In genomic region chr20:3889489-3890409, GRCh38 we compare ENCODE assay signal across 1 cellular context.
TF ChIP-seq lines count a peak whose summit lies in the region.

No MANE protein-coding gene starts in this region.

TF ChIP-seq in K562, 482 proteins besides CTCF, POLR2A, EP300 and RAD21 (continued from another document and continues in another):
- TF ChIP-seq CHD7 (IDR thresholded peaks at IDR 0.05; ENCODE audit: low read depth, low read length) = no peak
- no peak for TF ChIP-seq KDM2B (CRISPR knock-in tag; IDR thresholded peaks at IDR 0.05)
- no peak for TF ChIP-seq BCOR (IDR thresholded peaks at IDR 0.05)
- TF ChIP-seq VEZF1 (CRISPR knock-in tag; IDR thresholded peaks at IDR 0.05) = no peak; the same call in 1 of the 2 replicates
- TF ChIP-seq TRIM25 (IDR thresholded peaks at IDR 0.05; ENCODE audit: borderline replicate concordance) = no peak
- no peak for TF ChIP-seq RBM14 (IDR thresholded peaks at IDR 0.05; ENCODE audit: borderline replicate concordance, insufficient read depth, low read depth, low read length)
- TF ChIP-seq, protein P1, sequence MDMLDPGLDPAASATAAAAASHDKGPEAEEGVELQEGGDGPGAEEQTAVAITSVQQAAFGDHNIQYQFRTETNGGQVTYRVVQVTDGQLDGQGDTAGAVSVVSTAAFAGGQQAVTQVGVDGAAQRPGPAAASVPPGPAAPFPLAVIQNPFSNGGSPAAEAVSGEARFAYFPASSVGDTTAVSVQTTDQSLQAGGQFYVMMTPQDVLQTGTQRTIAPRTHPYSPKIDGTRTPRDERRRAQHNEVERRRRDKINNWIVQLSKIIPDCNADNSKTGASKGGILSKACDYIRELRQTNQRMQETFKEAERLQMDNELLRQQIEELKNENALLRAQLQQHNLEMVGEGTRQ (CRISPR knock-in tag; IDR thresholded peaks at IDR 0.05) = 0 out of 2 replicates have a peak, but pooled peaks have one; percentile 32
- TF ChIP-seq, protein P2, sequence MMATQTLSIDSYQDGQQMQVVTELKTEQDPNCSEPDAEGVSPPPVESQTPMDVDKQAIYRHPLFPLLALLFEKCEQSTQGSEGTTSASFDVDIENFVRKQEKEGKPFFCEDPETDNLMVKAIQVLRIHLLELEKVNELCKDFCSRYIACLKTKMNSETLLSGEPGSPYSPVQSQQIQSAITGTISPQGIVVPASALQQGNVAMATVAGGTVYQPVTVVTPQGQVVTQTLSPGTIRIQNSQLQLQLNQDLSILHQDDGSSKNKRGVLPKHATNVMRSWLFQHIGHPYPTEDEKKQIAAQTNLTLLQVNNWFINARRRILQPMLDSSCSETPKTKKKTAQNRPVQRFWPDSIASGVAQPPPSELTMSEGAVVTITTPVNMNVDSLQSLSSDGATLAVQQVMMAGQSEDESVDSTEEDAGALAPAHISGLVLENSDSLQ (IDR thresholded peaks at IDR 0.05) = no peak
- no peak; the same call in 1 of the 2 replicates for TF ChIP-seq ETV1 (tag; conservative IDR thresholded peaks at IDR 0.05; ENCODE audit: low read depth)
- TF ChIP-seq, protein P3, sequence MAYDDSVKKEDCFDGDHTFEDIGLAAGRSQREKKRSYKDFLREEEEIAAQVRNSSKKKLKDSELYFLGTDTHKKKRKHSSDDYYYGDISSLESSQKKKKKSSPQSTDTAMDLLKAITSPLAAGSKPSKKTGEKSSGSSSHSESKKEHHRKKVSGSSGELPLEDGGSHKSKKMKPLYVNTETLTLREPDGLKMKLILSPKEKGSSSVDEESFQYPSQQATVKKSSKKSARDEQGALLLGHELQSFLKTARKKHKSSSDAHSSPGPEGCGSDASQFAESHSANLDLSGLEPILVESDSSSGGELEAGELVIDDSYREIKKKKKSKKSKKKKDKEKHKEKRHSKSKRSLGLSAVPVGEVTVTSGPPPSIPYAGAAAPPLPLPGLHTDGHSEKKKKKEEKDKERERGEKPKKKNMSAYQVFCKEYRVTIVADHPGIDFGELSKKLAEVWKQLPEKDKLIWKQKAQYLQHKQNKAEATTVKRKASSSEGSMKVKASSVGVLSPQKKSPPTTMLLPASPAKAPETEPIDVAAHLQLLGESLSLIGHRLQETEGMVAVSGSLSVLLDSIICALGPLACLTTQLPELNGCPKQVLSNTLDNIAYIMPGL (CRISPR knock-in tag; IDR thresholded peaks at IDR 0.05) = no peak
- 0 out of 4 replicates have a peak, but pooled peaks of 1 of the 2 experiments have one; percentile 8 for TF ChIP-seq SIN3A (IDR thresholded peaks at IDR 0.05; ENCODE audit: borderline replicate concordance in 2 of 2, control insufficient read depth in 1 of 2, low read depth in 2 of 2, low read length in 2 of 2)
- no peak for TF ChIP-seq ARID3A (IDR thresholded peaks at IDR 0.05; ENCODE audit: borderline replicate concordance, low read depth, low read length)
- no peak for TF ChIP-seq HOMEZ (CRISPR knock-in tag; IDR thresholded peaks at IDR 0.05)
- TF ChIP-seq SMAD4 (CRISPR knock-in tag; conservative IDR thresholded peaks at IDR 0.05) = no peak
- TF ChIP-seq CBX1 (IDR thresholded peaks at IDR 0.05; ENCODE audit: low read depth) = no peak
- TF ChIP-seq XRCC3 (IDR thresholded peaks at IDR 0.05) = no peak
- TF ChIP-seq MED1 (CRISPR knock-in tag; IDR thresholded peaks at IDR 0.05; ENCODE audit: borderline replicate concordance) = no peak
- TF ChIP-seq TARDBP (IDR thresholded peaks at IDR 0.05) = no peak
- TF ChIP-seq CUX1 (CRISPR knock-in tag; IDR thresholded peaks at IDR 0.05) = no peak
- TF ChIP-seq ZNF764 (CRISPR knock-in tag; IDR thresholded peaks at IDR 0.05; ENCODE audit: low read depth) = no peak
- TF ChIP-seq ZNF282 (CRISPR knock-in tag; IDR thresholded peaks at IDR 0.05) = no peak
- 0 out of 2 replicates have a peak, but pooled peaks have one; percentile 66 for TF ChIP-seq ZNF224 (CRISPR knock-in tag; IDR thresholded peaks at IDR 0.05)
- no peak for TF ChIP-seq ZNF75A (CRISPR knock-in tag; IDR thresholded peaks at IDR 0.05)
